Comparison of ENCODE assay signal across 2 cellular contexts in the genomic region with DNA sequence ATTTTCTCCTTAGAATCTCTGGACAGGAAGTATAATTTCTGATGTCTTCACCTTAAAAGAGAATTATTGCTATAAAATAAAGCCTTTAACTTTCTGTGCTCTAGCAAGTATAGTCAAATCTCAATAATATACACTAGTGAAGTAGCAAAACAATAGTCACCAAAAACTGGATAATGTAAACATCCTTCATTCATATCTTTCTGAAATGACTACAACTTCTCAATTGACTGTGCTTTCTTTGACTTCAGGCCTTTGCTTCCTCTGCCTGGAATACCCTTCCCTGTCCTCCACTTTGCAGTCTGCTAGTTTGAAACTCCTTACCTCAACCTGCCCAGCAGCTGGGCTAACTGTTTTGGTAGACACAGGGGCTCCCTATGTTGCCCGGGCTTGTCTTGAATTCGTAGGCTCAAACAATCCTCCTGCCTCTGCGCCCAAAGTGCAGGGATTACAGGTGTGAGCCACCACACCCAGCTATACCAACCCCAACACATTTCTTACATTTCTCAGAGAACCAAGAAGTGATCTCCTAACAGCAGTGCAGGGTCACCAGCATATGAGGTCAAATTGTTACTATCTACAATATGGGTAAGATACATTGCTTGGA.
TF ChIP-seq lines count a peak whose summit lies in the region.

No MANE protein-coding gene starts in this region.

TF ChIP-seq in HCT116, 20 proteins besides CTCF, POLR2A, EP300 and RAD21:
- TF ChIP-seq YY1 (IDR thresholded peaks at IDR 0.05; ENCODE audit: extremely low read depth, insufficient replicate concordance, low read depth, low read length): no peak
- no peak for TF ChIP-seq EZH2phosphoT487 (IDR thresholded peaks at IDR 0.05; ENCODE audit: borderline replicate concordance)
- TF ChIP-seq TCF7L2 (IDR thresholded peaks at IDR 0.05; ENCODE audit: borderline replicate concordance, extremely low read depth, insufficient read depth, insufficient read length): no peak
- TF ChIP-seq EGR1 (IDR thresholded peaks at IDR 0.05; ENCODE audit: low read depth): no peak
- TF ChIP-seq, protein P1, sequence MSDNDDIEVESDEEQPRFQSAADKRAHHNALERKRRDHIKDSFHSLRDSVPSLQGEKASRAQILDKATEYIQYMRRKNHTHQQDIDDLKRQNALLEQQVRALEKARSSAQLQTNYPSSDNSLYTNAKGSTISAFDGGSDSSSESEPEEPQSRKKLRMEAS (IDR thresholded peaks at IDR 0.05): no peak
- TF ChIP-seq, protein P2, sequence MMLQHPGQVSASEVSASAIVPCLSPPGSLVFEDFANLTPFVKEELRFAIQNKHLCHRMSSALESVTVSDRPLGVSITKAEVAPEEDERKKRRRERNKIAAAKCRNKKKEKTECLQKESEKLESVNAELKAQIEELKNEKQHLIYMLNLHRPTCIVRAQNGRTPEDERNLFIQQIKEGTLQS (IDR thresholded peaks at IDR 0.05): no peak

TF ChIP-seq in K562, 482 proteins besides CTCF, POLR2A, EP300 and RAD21:
- TF ChIP-seq KAT7 (CRISPR knock-in tag; IDR thresholded peaks at IDR 0.05; ENCODE audit: borderline replicate concordance): no peak
- TF ChIP-seq MTA1 (IDR thresholded peaks at IDR 0.05; ENCODE audit: borderline replicate concordance): no peak
- TF ChIP-seq, protein P3, sequence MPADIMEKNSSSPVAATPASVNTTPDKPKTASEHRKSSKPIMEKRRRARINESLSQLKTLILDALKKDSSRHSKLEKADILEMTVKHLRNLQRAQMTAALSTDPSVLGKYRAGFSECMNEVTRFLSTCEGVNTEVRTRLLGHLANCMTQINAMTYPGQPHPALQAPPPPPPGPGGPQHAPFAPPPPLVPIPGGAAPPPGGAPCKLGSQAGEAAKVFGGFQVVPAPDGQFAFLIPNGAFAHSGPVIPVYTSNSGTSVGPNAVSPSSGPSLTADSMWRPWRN (IDR thresholded peaks at IDR 0.05; ENCODE audit: low read depth): no peak
- TF ChIP-seq JUN (IDR thresholded peaks at IDR 0.05; ENCODE audit: borderline replicate concordance, low read depth, low read length): no peak
- no peak for TF ChIP-seq JUN (CRISPR knock-in tag; IDR thresholded peaks at IDR 0.05; ENCODE audit: borderline replicate concordance)
- TF ChIP-seq CBFB (CRISPR knock-in tag; IDR thresholded peaks at IDR 0.05): no peak
- TF ChIP-seq PRPF4 (IDR thresholded peaks at IDR 0.05; ENCODE audit: insufficient read depth, low read depth, low read length, poor library complexity, severe bottlenecking): no peak
- TF ChIP-seq TFAM (CRISPR knock-in tag; conservative IDR thresholded peaks at IDR 0.05): no peak
- TF ChIP-seq BRCA1 (IDR thresholded peaks at IDR 0.05): no peak
- TF ChIP-seq BRCA1 (CRISPR knock-in tag; IDR thresholded peaks at IDR 0.05): no peak
- TF ChIP-seq ATF7 (IDR thresholded peaks at IDR 0.05): no peak
- TF ChIP-seq ZC3H8 (IDR thresholded peaks at IDR 0.05): no peak
- no peak for TF ChIP-seq CBX2 (IDR thresholded peaks at IDR 0.05; ENCODE audit: insufficient read depth, low read length, poor library complexity, severe bottlenecking)
